ENCODE assay signal across 5 cellular contexts in genomic region chr12:127006972-127007371, GRCh38.
"Had no signal": no experiment of that assay in that cellular context is flagged by ENCODE, and none has a peak within 500 bp of the region (broad histone marks: within the 10 kb centered on the region; RNA-seq: fewer than 3 reads in every experiment).

No MANE protein-coding gene starts in this region.

- H3K4me1 Mint-ChIP-seq: GM23338, IgD-negative memory B cell had no signal

- ATAC-seq: GM23338 had no signal

- H2AFZ ChIP-seq: GM23338 had no signal

- H3K27me3 Mint-ChIP-seq: IgD-negative memory B cell had no signal

- H3K4me2 ChIP-seq: GM23338 had no signal

- H3K4me3 Mint-ChIP-seq: GM23338, H9, IgD-negative memory B cell had no signal

- H3K9me3 Mint-ChIP-seq: H9 had no signal

- DNase-seq: H9, HCEC 1CT, KBM-7 had no signal

- H3K27ac Mint-ChIP-seq: GM23338, H9 had no signal

- H3K4me3 ChIP-seq: GM23338 had no signal

- H3K36me3 Mint-ChIP-seq: IgD-negative memory B cell had no signal
